In the genomic region with DNA sequence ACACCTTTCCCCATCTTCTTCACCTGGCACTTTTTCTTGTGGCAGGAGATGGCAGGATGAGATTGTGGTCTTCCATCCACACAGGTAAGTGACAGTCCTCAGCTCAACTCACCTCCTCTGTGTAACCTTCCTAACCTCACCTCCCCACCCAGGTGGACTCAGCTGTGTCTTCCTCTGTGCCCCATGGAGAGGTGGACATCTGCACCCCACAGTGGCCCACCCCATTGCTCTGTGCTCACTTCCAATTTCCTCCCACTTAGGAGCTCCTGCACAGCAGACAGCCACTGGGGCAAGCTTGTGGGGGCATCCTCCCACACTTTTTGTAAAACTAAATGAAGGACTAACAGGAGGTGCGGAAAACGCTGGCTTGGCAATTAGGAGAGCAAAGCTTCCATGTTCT, we compare ENCODE assay signal across 29 cellular contexts.
"Had no signal": no experiment of that assay in that cellular context is flagged by ENCODE, and none has a peak within 500 bp of the region (broad histone marks: within the 10 kb centered on the region; RNA-seq: fewer than 3 reads in every experiment).

No MANE protein-coding gene starts in this region.

- H3K27me3 Mint-ChIP-seq: activated CD4-positive, alpha-beta T cell treated with anti-CD3 and anti-CD28 coated beads, Interleukin-2, amount 10 ng/mL, durations not matched to agents 24 days and 14 days; activated naive CD8-positive, alpha-beta T cell treated with anti-CD3 and anti-CD28 coated beads, Interleukin-2, amount 50 U/mL, for 24 hours had no signal

- H3K27ac Mint-ChIP-seq: activated CD4-positive, alpha-beta memory T cell treated with anti-CD3 and anti-CD28 coated beads for 36 hours; activated CD4-positive, alpha-beta T cell treated with anti-CD3 and anti-CD28 coated beads for 36 hours; activated CD4-positive, alpha-beta T cell treated with anti-CD3 and anti-CD28 coated beads, Interleukin-2, amount 10 ng/mL, durations not matched to agents 24 days and 14 days; activated CD8-positive, alpha-beta memory T cell treated with anti-CD3 and anti-CD28 coated beads, Interleukin-2, amount 10 ng/mL, durations not matched to agents 7 days and 5 days; activated naive CD4-positive, alpha-beta T cell treated with anti-CD3 and anti-CD28 coated beads for 36 hours; activated naive CD4-positive, alpha-beta T cell treated with anti-CD3 and anti-CD28 coated beads, Interleukin-2, amount 50 U/mL, for 24 hours; activated naive CD8-positive, alpha-beta T cell treated with anti-CD3 and anti-CD28 coated beads for 36 hours; activated naive CD8-positive, alpha-beta T cell treated with anti-CD3 and anti-CD28 coated beads, Interleukin-2, amount 50 U/mL, for 24 hours; activated T-helper 1 cell treated with anti-CD3 and anti-CD28 coated beads, Interleukin-12 subunit alpha, Interleukin-12 subunit beta, Interleukin-2, Interleukin-4 antibody, amounts not matched to agents 30 ng/mL and 10 ng/mL and 1 ng/mL, durations not matched to agents 14 hours and 24 hours and 36 hours; activated T-helper 2 cell treated with anti-CD3 and anti-CD28 coated beads, Interferon-gamma antibody, Interleukin-2, Interleukin-4, amounts not matched to agents 10 μg/mL and 5 μg/mL and 100 μg/mL, durations not matched to agents 14 hours and 24 hours and 36 hours had no signal

- ATAC-seq: activated CD4-positive, alpha-beta T cell treated with anti-CD3 and anti-CD28 coated beads for 36 hours; activated CD8-positive, alpha-beta memory T cell treated with anti-CD3 and anti-CD28 coated beads, Interleukin-2, amount 10 ng/mL, durations not matched to agents 7 days and 5 days; activated CD8-positive, alpha-beta T cell treated with anti-CD3 and anti-CD28 coated beads, Interleukin-2, amount 10 ng/mL, durations not matched to agents 7 days and 5 days; activated naive CD8-positive, alpha-beta T cell treated with anti-CD3 and anti-CD28 coated beads, Interleukin-2, amount 50 U/mL, for 24 hours; body of pancreas; esophagus mucosa had no signal

- H3K4me1 Mint-ChIP-seq: activated CD4-positive, alpha-beta T cell treated with anti-CD3 and anti-CD28 coated beads, Interleukin-2, amount 10 ng/mL, durations not matched to agents 24 days and 14 days had no signal

- H3K9me3 Mint-ChIP-seq: activated naive CD4-positive, alpha-beta T cell treated with anti-CD3 and anti-CD28 coated beads for 36 hours; activated naive CD4-positive, alpha-beta T cell treated with anti-CD3 and anti-CD28 coated beads, Interleukin-2, amount 50 U/mL, for 24 hours had no signal

- H3K4me3 Mint-ChIP-seq: activated CD4-positive, alpha-beta memory T cell treated with anti-CD3 and anti-CD28 coated beads for 36 hours; activated CD4-positive, alpha-beta T cell treated with anti-CD3 and anti-CD28 coated beads for 36 hours; activated CD4-positive, alpha-beta T cell treated with anti-CD3 and anti-CD28 coated beads, Interleukin-2, amount 10 ng/mL, durations not matched to agents 24 days and 14 days; activated CD8-positive, alpha-beta memory T cell treated with anti-CD3 and anti-CD28 coated beads, Interleukin-2, amount 10 ng/mL, durations not matched to agents 7 days and 5 days; activated CD8-positive, alpha-beta T cell treated with anti-CD3 and anti-CD28 coated beads, Interleukin-2, amount 10 ng/mL, durations not matched to agents 7 days and 5 days; activated naive CD4-positive, alpha-beta T cell treated with anti-CD3 and anti-CD28 coated beads for 36 hours; activated naive CD4-positive, alpha-beta T cell treated with anti-CD3 and anti-CD28 coated beads, Interleukin-2, amount 50 U/mL, for 24 hours; activated naive CD8-positive, alpha-beta T cell treated with anti-CD3 and anti-CD28 coated beads for 36 hours; activated naive CD8-positive, alpha-beta T cell treated with anti-CD3 and anti-CD28 coated beads, Interleukin-2, amount 50 U/mL, for 24 hours; activated T-helper 1 cell treated with anti-CD3 and anti-CD28 coated beads, Interleukin-12 subunit alpha, Interleukin-12 subunit beta, Interleukin-2, Interleukin-4 antibody, amounts not matched to agents 30 ng/mL and 10 ng/mL and 1 ng/mL, durations not matched to agents 14 hours and 24 hours and 36 hours had no signal

- DNase-seq: activated CD4-positive, alpha-beta memory T cell treated with anti-CD3 and anti-CD28 coated beads for 36 hours; activated CD4-positive, alpha-beta T cell treated with anti-CD3 and anti-CD28 coated beads for 36 hours; activated CD4-positive, alpha-beta T cell treated with anti-CD3 and anti-CD28 coated beads, Interleukin-2, amount 10 ng/mL, durations not matched to agents 24 days and 14 days; activated CD4-positive, CD25-positive, alpha-beta regulatory T cell; activated CD4-positive, CD25-positive, alpha-beta regulatory T cell treated with anti-CD3 and anti-CD28 coated beads, Interleukin-2, amount 50 U/mL, for 72 hours; activated CD8-positive, alpha-beta memory T cell treated with anti-CD3 and anti-CD28 coated beads, Interleukin-2, amount 10 ng/mL, durations not matched to agents 7 days and 5 days; activated CD8-positive, alpha-beta memory T cell treated with anti-CD3 and anti-CD28 coated beads, Interleukin-2, amount 50 U/mL, for 4 hours; activated CD8-positive, alpha-beta T cell treated with anti-CD3 and anti-CD28 coated beads, Interleukin-2, amount 10 ng/mL, durations not matched to agents 7 days and 5 days; activated effector memory CD4-positive, alpha-beta T cell treated with anti-CD3 and anti-CD28 coated beads, Interleukin-2, amount 50 U/mL, for 16 hours; activated naive CD4-positive, alpha-beta T cell treated with anti-CD3 and anti-CD28 coated beads for 36 hours; activated naive CD8-positive, alpha-beta T cell treated with anti-CD3 and anti-CD28 coated beads for 36 hours; activated naive CD8-positive, alpha-beta T cell treated with anti-CD3 and anti-CD28 coated beads, Interleukin-2, amount 50 U/mL, for 24 hours; activated T-cell treated with anti-CD3 and anti-CD28 coated beads, Interleukin-2, amount 50 U/mL, for 1 hour; activated T-cell treated with anti-CD3 and anti-CD28 coated beads, Interleukin-2, amount 50 U/mL, for 48 hours; adrenal gland; amygdala; aorta; body of pancreas; caudate nucleus; cortex of kidney; dermis blood vessel endothelial cell; effector CD8-positive, alpha-beta T cell; foreskin fibroblast; head of caudate nucleus; T-helper 2 cell had no signal

- H3K36me3 Mint-ChIP-seq: activated CD4-positive, alpha-beta memory T cell treated with anti-CD3 and anti-CD28 coated beads for 36 hours; activated CD8-positive, alpha-beta memory T cell treated with anti-CD3 and anti-CD28 coated beads, Interleukin-2, amount 10 ng/mL, durations not matched to agents 7 days and 5 days; activated naive CD4-positive, alpha-beta T cell treated with anti-CD3 and anti-CD28 coated beads, Interleukin-2, amount 50 U/mL, for 24 hours; activated naive CD8-positive, alpha-beta T cell treated with anti-CD3 and anti-CD28 coated beads for 36 hours had no signal
